ENCODE assay signal across 8 cellular contexts in the genomic region with DNA sequence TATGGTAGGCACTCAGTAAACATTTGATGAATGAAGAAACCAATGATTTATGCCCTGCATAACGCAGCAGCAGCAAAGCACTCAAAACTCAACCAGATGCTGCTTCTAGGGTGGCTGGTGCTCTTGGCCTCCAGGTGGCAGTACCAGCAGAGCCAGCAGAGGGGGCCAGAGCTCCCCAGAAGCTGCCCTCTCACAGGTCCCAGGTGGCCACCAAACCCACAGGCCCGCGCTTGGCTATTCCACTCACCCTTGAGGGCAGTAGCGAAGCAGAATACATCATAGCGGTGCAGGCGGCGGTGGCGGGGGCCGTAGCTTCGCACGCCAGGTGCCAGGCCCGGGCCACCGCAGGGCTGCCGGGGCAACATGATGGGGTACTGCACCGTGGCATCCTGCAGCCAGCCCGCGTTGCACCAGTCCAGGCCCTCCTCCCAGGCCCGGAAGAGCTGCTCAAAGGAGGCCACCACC. TPM values are rescaled to one million over a fixed set of nuclear protein-coding genes. Genes with fewer than 3 reads are reported as not detected.
DNase-seq lines count a peak whose midpoint lies in the region; ATAC-seq and TF ChIP-seq lines count a peak whose summit lies in the region.

No MANE protein-coding gene starts in this region.

- no peak for ATAC-seq in HG02678 (IDR thresholded peaks at IDR 0.05; ENCODE audit: unreplicated experiment)

- H3K4me3 ChIP-seq in AG10803 (ENCODE audit: low read length) = no peak overlapping the region
- H3K4me3 ChIP-seq in GM12875 (ENCODE audit: low read depth, low read length) = no peak overlapping the region
- H3K4me3 ChIP-seq in colonic mucosa = no peak overlapping the region

- H3K4me1 ChIP-seq in colonic mucosa = no peaks in the 10 kb centered on the region

- no peak overlapping the region for H3K9ac ChIP-seq in colonic mucosa (ENCODE audit: low read depth in 2 of 2, low read length in 2 of 2)

- no peaks in the 10 kb centered on the region for H3K4me1 Mint-ChIP-seq in mesothelial cell of epicardium

- peak; percentile 85 for TF ChIP-seq CTCF in AG10803 (conservative IDR thresholded peaks at IDR 0.05; ENCODE audit: low read length)
- TF ChIP-seq CTCF in GM12875 (IDR thresholded peaks at IDR 0.05; ENCODE audit: borderline replicate concordance, insufficient read depth, low read depth, low read length) = peak; percentile 79
- peak; percentile 55 for TF ChIP-seq CTCF in colonic mucosa (IDR thresholded peaks at IDR 0.05)
- TF ChIP-seq CTCF in mesothelial cell of epicardium (IDR thresholded peaks at IDR 0.05; ENCODE audit: unreplicated experiment) = peak; percentile 39

- no peaks in the 10 kb centered on the region for H3K36me3 Mint-ChIP-seq in mesothelial cell of epicardium

- no peak overlapping the region for H3K4me3 Mint-ChIP-seq in mesothelial cell of epicardium

- H3K36me3 ChIP-seq in colonic mucosa = no peaks in the 10 kb centered on the region

- H3K27ac ChIP-seq in colonic mucosa = no peak overlapping the region

- intact Hi-C loops in colonic mucosa (cut with DNase I) = no loop called here
- intact Hi-C loops in posterior vena cava (cut with DNase I) = no loop called here

- no peaks in the 10 kb centered on the region for H3K9me3 ChIP-seq in colonic mucosa

- no peak overlapping the region for H3K27ac Mint-ChIP-seq in mesothelial cell of epicardium

- H3K27me3 Mint-ChIP-seq in mesothelial cell of epicardium (ENCODE audit: low read depth) = no peaks in the 10 kb centered on the region

- no peaks in the 10 kb centered on the region for H3K9me3 Mint-ChIP-seq in mesothelial cell of epicardium

- DNase-seq in AG10803 (ENCODE audit: low read depth) = peak; percentile 70
- DNase-seq in Kasumi-1 (lab: John Stamatoyannopoulos, UW) = peak; percentile 39 to 45
- peak; percentile 7 for DNase-seq in T follicular helper cell (ENCODE audit: low read depth)
- DNase-seq in colonic mucosa = no peak
- DNase-seq in mesothelial cell of epicardium (ENCODE audit: low spot score in 2 of 2, unreplicated experiment in 2 of 2) = peak in 1 of 2 experiments; percentile 52
- DNase-seq in posterior vena cava (ENCODE audit: low spot score) = no peak

- H3K27me3 ChIP-seq in colonic mucosa = no peaks in the 10 kb centered on the region

RNA-seq across cellular contexts. Expression of a gene that starts 16.6 kb away (rescaled TPM):
- total RNA-seq in colonic mucosa (1 to 10 TPM; 1.9 to 3.6 TPM), mesothelial cell of epicardium (3.5 to 3.9 TPM (median 3.9 TPM) in 3 replicates), posterior vena cava (10 to 100 TPM; 25.4 to 27.9 TPM)

RNA-seq across cellular contexts. Expression of a gene that starts 34.4 kb away (rescaled TPM):
- 10 to 100 TPM; 31.3 to 38.6 TPM for total RNA-seq in colonic mucosa
- total RNA-seq in mesothelial cell of epicardium = 176 to 182 TPM (median 181 TPM) in 3 replicates
- 1,000 to 10,000 TPM in 1 of 2 donors, 100 to 1,000 TPM in 1; 829 to 1,044 TPM for total RNA-seq in posterior vena cava

Comparison
In these comparisons a context has a peak if more than half of its experiments do, and no peak if none do; other contexts are left out.
1. DNase-seq: peak in AG10803 (single experiment), Kasumi-1 (2 of 2) and T follicular helper cell (single experiment); none in colonic mucosa (single experiment) and posterior vena cava (single experiment).
2. Peak in every context shown above with its lines, with median percentiles within 50 percentile points of each other: CTCF ChIP-seq.